In the genomic region with DNA sequence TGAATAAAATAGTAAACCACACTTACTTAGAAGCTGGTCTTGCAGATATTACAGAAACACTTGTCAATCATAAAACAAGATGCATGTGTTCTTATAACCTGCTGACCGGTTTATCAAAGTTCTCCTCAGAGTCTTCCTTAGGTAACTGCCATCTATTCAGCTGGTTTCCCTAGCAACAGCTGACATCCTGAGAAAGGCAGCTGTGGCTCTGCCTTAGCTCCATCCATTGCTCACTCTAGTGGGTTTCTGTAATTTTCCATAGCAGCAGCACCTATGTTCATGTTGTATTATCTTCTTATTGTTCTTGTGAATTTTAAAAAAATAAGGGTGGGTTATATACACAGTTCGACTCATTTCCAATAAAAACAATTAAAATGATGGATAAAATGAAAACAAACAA, we compare ENCODE assay signal across 1 cellular context.
TF ChIP-seq lines count a peak whose summit lies in the region.

No MANE protein-coding gene starts in this region.

TF ChIP-seq in HepG2, 621 proteins besides CTCF, POLR2A, EP300 and RAD21 (continued from another document):
- TF ChIP-seq, protein P1, sequence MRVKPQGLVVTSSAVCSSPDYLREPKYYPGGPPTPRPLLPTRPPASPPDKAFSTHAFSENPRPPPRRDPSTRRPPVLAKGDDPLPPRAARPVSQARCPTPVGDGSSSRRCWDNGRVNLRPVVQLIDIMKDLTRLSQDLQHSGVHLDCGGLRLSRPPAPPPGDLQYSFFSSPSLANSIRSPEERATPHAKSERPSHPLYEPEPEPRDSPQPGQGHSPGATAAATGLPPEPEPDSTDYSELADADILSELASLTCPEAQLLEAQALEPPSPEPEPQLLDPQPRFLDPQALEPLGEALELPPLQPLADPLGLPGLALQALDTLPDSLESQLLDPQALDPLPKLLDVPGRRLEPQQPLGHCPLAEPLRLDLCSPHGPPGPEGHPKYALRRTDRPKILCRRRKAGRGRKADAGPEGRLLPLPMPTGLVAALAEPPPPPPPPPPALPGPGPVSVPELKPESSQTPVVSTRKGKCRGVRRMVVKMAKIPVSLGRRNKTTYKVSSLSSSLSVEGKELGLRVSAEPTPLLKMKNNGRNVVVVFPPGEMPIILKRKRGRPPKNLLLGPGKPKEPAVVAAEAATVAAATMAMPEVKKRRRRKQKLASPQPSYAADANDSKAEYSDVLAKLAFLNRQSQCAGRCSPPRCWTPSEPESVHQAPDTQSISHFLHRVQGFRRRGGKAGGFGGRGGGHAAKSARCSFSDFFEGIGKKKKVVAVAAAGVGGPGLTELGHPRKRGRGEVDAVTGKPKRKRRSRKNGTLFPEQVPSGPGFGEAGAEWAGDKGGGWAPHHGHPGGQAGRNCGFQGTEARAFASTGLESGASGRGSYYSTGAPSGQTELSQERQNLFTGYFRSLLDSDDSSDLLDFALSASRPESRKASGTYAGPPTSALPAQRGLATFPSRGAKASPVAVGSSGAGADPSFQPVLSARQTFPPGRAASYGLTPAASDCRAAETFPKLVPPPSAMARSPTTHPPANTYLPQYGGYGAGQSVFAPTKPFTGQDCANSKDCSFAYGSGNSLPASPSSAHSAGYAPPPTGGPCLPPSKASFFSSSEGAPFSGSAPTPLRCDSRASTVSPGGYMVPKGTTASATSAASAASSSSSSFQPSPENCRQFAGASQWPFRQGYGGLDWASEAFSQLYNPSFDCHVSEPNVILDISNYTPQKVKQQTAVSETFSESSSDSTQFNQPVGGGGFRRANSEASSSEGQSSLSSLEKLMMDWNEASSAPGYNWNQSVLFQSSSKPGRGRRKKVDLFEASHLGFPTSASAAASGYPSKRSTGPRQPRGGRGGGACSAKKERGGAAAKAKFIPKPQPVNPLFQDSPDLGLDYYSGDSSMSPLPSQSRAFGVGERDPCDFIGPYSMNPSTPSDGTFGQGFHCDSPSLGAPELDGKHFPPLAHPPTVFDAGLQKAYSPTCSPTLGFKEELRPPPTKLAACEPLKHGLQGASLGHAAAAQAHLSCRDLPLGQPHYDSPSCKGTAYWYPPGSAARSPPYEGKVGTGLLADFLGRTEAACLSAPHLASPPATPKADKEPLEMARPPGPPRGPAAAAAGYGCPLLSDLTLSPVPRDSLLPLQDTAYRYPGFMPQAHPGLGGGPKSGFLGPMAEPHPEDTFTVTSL (CRISPR knock-in tag; IDR thresholded peaks at IDR 0.05; ENCODE audit: borderline replicate concordance): no peak
- TF ChIP-seq AKAP8 (CRISPR knock-in tag; IDR thresholded peaks at IDR 0.05) (no peak), ARNTL (CRISPR knock-in tag; IDR thresholded peaks at IDR 0.05) (no peak), RFX1 (IDR thresholded peaks at IDR 0.05) (peak; percentile 10; the same call in 1 of the 2 replicates), ZNF20 (CRISPR knock-in tag; IDR thresholded peaks at IDR 0.05) (no peak), PITX1 (CRISPR knock-in tag; IDR thresholded peaks at IDR 0.05) (no peak), NAIF1 (CRISPR knock-in tag; IDR thresholded peaks at IDR 0.05; ENCODE audit: borderline replicate concordance) (no peak), RFXAP (CRISPR knock-in tag; IDR thresholded peaks at IDR 0.05; ENCODE audit: borderline replicate concordance) (peak; percentile 56; the same call in 1 of the 2 replicates), HCFC1 (IDR thresholded peaks at IDR 0.05; ENCODE audit: low read depth, low read length) (no peak), ZNF768 (CRISPR knock-in tag; IDR thresholded peaks at IDR 0.05) (no peak)
- TF ChIP-seq, protein P2, sequence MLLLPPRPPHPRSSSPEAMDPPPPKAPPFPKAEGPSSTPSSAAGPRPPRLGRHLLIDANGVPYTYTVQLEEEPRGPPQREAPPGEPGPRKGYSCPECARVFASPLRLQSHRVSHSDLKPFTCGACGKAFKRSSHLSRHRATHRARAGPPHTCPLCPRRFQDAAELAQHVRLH (CRISPR knock-in tag; IDR thresholded peaks at IDR 0.05; ENCODE audit: borderline replicate concordance, low read depth): no peak
- TF ChIP-seq, protein P3, sequence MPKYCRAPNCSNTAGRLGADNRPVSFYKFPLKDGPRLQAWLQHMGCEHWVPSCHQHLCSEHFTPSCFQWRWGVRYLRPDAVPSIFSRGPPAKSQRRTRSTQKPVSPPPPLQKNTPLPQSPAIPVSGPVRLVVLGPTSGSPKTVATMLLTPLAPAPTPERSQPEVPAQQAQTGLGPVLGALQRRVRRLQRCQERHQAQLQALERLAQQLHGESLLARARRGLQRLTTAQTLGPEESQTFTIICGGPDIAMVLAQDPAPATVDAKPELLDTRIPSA (CRISPR knock-in tag; IDR thresholded peaks at IDR 0.05; ENCODE audit: borderline replicate concordance): no peak
- TF ChIP-seq, protein P4, sequence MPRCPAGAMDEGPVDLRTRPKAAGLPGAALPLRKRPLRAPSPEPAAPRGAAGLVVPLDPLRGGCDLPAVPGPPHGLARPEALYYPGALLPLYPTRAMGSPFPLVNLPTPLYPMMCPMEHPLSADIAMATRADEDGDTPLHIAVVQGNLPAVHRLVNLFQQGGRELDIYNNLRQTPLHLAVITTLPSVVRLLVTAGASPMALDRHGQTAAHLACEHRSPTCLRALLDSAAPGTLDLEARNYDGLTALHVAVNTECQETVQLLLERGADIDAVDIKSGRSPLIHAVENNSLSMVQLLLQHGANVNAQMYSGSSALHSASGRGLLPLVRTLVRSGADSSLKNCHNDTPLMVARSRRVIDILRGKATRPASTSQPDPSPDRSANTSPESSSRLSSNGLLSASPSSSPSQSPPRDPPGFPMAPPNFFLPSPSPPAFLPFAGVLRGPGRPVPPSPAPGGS (CRISPR knock-in tag; IDR thresholded peaks at IDR 0.05): no peak
- TF ChIP-seq, protein P5, sequence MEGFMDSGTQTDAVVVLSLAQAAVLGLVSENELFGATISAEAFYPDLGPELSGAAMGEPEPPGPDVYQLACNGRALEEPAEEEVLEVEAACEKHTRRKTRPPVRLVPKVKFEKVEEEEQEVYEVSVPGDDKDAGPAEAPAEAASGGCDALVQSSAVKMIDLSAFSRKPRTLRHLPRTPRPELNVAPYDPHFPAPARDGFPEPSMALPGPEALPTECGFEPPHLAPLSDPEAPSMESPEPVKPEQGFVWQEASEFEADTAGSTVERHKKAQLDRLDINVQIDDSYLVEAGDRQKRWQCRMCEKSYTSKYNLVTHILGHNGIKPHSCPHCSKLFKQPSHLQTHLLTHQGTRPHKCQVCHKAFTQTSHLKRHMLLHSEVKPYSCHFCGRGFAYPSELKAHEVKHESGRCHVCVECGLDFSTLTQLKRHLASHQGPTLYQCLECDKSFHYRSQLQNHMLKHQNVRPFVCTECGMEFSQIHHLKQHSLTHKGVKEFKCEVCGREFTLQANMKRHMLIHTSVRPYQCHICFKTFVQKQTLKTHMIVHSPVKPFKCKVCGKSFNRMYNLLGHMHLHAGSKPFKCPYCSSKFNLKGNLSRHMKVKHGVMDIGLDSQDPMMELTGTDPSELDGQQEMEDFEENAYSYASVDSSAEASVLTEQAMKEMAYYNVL (CRISPR knock-in tag; IDR thresholded peaks at IDR 0.05; ENCODE audit: borderline replicate concordance): no peak
